Comparison of ENCODE assay signal across 9 cellular contexts in genomic region chr4:84691170-84691691, GRCh38.
DNase-seq lines count a peak whose midpoint lies in the region; ATAC-seq and TF ChIP-seq lines count a peak whose summit lies in the region.
"Had no signal": no experiment of that assay in that cellular context is flagged by ENCODE, and none has a peak within 500 bp of the region (broad histone marks: within the 10 kb centered on the region; RNA-seq: fewer than 3 reads in every experiment).

No MANE protein-coding gene starts in this region.

- DNase-seq in RWPE1 (ENCODE audit: low spot score) (peak; percentile 96), fibroblast of gingiva (ENCODE audit: low read depth) (peak; percentile 87), smooth muscle cell (lab: John Stamatoyannopoulos, UW; ENCODE audit: unreplicated experiment) (no peak), lower leg skin (ENCODE audit: low spot score in 2 of 2) (no peak)
- no peak for DNase-seq in CD4-positive, alpha-beta memory T cell
- no peak for DNase-seq in activated CD8-positive, alpha-beta memory T cell treated with anti-CD3 and anti-CD28 coated beads for 24 hours
- DNase-seq: effector memory CD8-positive, alpha-beta T cell had no signal

- H3K27ac ChIP-seq in HEK293 (ENCODE audit: extremely low read depth, low read depth, low read length) (no peak overlapping the region), RWPE1 (peak overlapping the region; percentile 84), smooth muscle cell (ENCODE audit: low read depth) (peak overlapping the region; percentile 73)
- no peak overlapping the region for H3K27ac ChIP-seq in CD4-positive, alpha-beta memory T cell (ENCODE audit: low read depth, low read length)

- H4K20me1 ChIP-seq in smooth muscle cell (ENCODE audit: low read depth), result no peaks in the 10 kb centered on the region

- H3K9ac ChIP-seq in smooth muscle cell (ENCODE audit: low read depth), result peak overlapping the region; percentile 0

- no peaks in the 10 kb centered on the region for H3K79me2 ChIP-seq in smooth muscle cell (ENCODE audit: low read depth)

- H3K36me3 ChIP-seq in HEK293 (ENCODE audit: control insufficient read depth in 2 of 2, insufficient read depth in 1 of 2, low read length in 2 of 2) (peaks cover 0 to 74% of the 10 kb centered on the region in 2 experiments), smooth muscle cell (ENCODE audit: low read depth) (no peaks in the 10 kb centered on the region)
- no peaks in the 10 kb centered on the region for H3K36me3 ChIP-seq in CD4-positive, alpha-beta memory T cell (ENCODE audit: insufficient read depth, low read length)

- no peaks in the 10 kb centered on the region for H3K27me3 ChIP-seq in smooth muscle cell (ENCODE audit: low read depth)
- H3K27me3 ChIP-seq in CD4-positive, alpha-beta memory T cell (ENCODE audit: insufficient read depth, low read length), result no peaks in the 10 kb centered on the region

- H3F3A ChIP-seq in smooth muscle cell (ENCODE audit: low read depth), result peaks cover 19% of the 10 kb centered on the region

- no peaks in the 10 kb centered on the region for H3K36me3 Mint-ChIP-seq in CD4-positive, alpha-beta memory T cell

- intact Hi-C loops in CD4-positive, alpha-beta memory T cell (cut with micrococcal nuclease), result no loop called here
- intact Hi-C loops in lower leg skin (cut with DNase I; ENCODE audit: low total_unique reads), result no loop called here

- no peak overlapping the region for H3K27ac Mint-ChIP-seq in CD4-positive, alpha-beta memory T cell
- H3K27ac Mint-ChIP-seq: effector memory CD8-positive, alpha-beta T cell had no signal

- no peaks in the 10 kb centered on the region for H3K9me3 ChIP-seq in HEK293 (ENCODE audit: control insufficient read depth, insufficient read depth, low read depth, low read length)
- no peaks in the 10 kb centered on the region for H3K9me3 ChIP-seq in smooth muscle cell (replicated peaks; ENCODE audit: low read depth)
- H3K9me3 ChIP-seq in CD4-positive, alpha-beta memory T cell (ENCODE audit: control insufficient read depth in 1 of 2, low read length in 2 of 2), result no peaks in the 10 kb centered on the region

- H3K4me2 ChIP-seq in smooth muscle cell, result peak overlapping the region; percentile 42

- H3K4me3 Mint-ChIP-seq in CD4-positive, alpha-beta memory T cell, result peak overlapping the region in 1 of 8 donors; percentile 22
- H3K4me3 Mint-ChIP-seq: effector memory CD8-positive, alpha-beta T cell had no signal

- CTCF ChIA-PET in HEK293 (lab: Yijun Ruan, JAX) (interaction anchor here (0.6 kb wide), 1 partner anchor 16 kb away, joined by 3 read pairs; no protein-coding TSS in a partner anchor), RWPE1 (lab: Yijun Ruan, JAX) (no interaction called here)
- CTCF ChIA-PET in CD4-positive, alpha-beta memory T cell (lab: Charles Lee; ENCODE audit: partially characterized antibody), result no interaction called here

- no peak for ATAC-seq in GM21825 (IDR thresholded peaks at IDR 0.05; ENCODE audit: unreplicated experiment)
- ATAC-seq: effector memory CD8-positive, alpha-beta T cell had no signal

- POLR2A ChIA-PET in HEK293 (lab: Yijun Ruan, JAX) (interaction anchor here (0.7 kb wide), 1 partner anchor 92 kb away, joined by 4 read pairs; no protein-coding TSS in a partner anchor), RWPE1 (lab: Yijun Ruan, JAX; ENCODE audit: low non-redundant PET) (no interaction called here)
- POLR2A ChIA-PET in CD4-positive, alpha-beta memory T cell (lab: Charles Lee; ENCODE audit: partially characterized antibody), result no interaction called here

- H3K9me3 Mint-ChIP-seq in CD4-positive, alpha-beta memory T cell, result no peaks in the 10 kb centered on the region

- no peak for TF ChIP-seq CTCF in HEK293 (tag by site-specific recombination; IDR thresholded peaks at IDR 0.05)
- no peak for TF ChIP-seq CTCF in RWPE1 (conservative IDR thresholded peaks at IDR 0.05; ENCODE audit: low read depth)
- TF ChIP-seq CTCF in smooth muscle cell (IDR thresholded peaks at IDR 0.05; ENCODE audit: borderline replicate concordance, insufficient read depth, poor library complexity, severe bottlenecking), result no peak
- no peak for TF ChIP-seq CTCF in lower leg skin (IDR thresholded peaks at IDR 0.05)

- no peak overlapping the region for H3K4me3 ChIP-seq in HEK293 (ENCODE audit: low read depth, low read length)
- H3K4me3 ChIP-seq in smooth muscle cell, result no peak overlapping the region
- H3K4me3 ChIP-seq in CD4-positive, alpha-beta memory T cell (ENCODE audit: low read length in 2 of 2), result no peak overlapping the region
- no peak overlapping the region for H3K4me3 ChIP-seq in lower leg skin (ENCODE audit: low read depth, poor library complexity, severe bottlenecking)

- H3K4me1 Mint-ChIP-seq in CD4-positive, alpha-beta memory T cell, result peaks cover 0 to 7% (median 0%) of the 10 kb centered on the region in 4 donors

- no peaks in the 10 kb centered on the region for H3K4me1 ChIP-seq in HEK293 (ENCODE audit: control insufficient read depth, insufficient read depth, low read length)
- H3K4me1 ChIP-seq in smooth muscle cell (ENCODE audit: low read depth), result peaks cover 3% of the 10 kb centered on the region
- no peaks in the 10 kb centered on the region for H3K4me1 ChIP-seq in CD4-positive, alpha-beta memory T cell (ENCODE audit: insufficient read depth, low read length)

- no peak overlapping the region for H2AFZ ChIP-seq in smooth muscle cell (ENCODE audit: low read depth)

- TF ChIP-seq POLR2A in lower leg skin (IDR thresholded peaks at IDR 0.05), result no peak

- no peaks in the 10 kb centered on the region for H3K27me3 Mint-ChIP-seq in CD4-positive, alpha-beta memory T cell
- H3K27me3 Mint-ChIP-seq: effector memory CD8-positive, alpha-beta T cell had no signal

- whole genome bisulfite sequencing in smooth muscle cell (ENCODE audit: low lambda C conversion rate), result 5% methylated on average over 1 of the region's 1 CpG
- 44 to 58% methylated on average over 1 of the region's 1 CpG for WGBS in lower leg skin, 2 donors

TF ChIP-seq in HEK293, 187 proteins besides CTCF, POLR2A, EP300 and RAD21:
- TF ChIP-seq ZNF792 (tag by site-specific recombination; IDR thresholded peaks at IDR 0.05) (no peak), SCRT2 (tag by site-specific recombination; IDR thresholded peaks at IDR 0.05) (peak; percentile 86), ZNF513 (tag by site-specific recombination; IDR thresholded peaks at IDR 0.05) (no peak)

Comparison
In these comparisons a context has a peak if more than half of its experiments do, and no peak if none do; other contexts are left out.
1. H3K27ac ChIP-seq: peak in RWPE1 (single experiment) and smooth muscle cell (single experiment); none in HEK293 (single experiment) and CD4-positive, alpha-beta memory T cell (single experiment).
2. DNase-seq: peak in RWPE1 (single experiment) and fibroblast of gingiva (single experiment); none in smooth muscle cell (single experiment), CD4-positive, alpha-beta memory T cell (0 of 5), lower leg skin (0 of 2) and activated CD8-positive, alpha-beta memory T cell treated with anti-CD3 and anti-CD28 coated beads for 24 hours (single experiment).